2 cellular contexts compared by ENCODE assay signal in genomic region chr14:100608064-100608463, GRCh38.
TF ChIP-seq lines count a peak whose summit lies in the region.

No MANE protein-coding gene starts in this region.

TF ChIP-seq in H1, 55 proteins besides CTCF, POLR2A, EP300 and RAD21 (continued from another document):
- TF ChIP-seq TAF7 (optimal IDR thresholded peaks at IDR 0.05; ENCODE audit: borderline replicate concordance, low read depth, low read length) (no peak), SP2 (IDR thresholded peaks at IDR 0.05; ENCODE audit: low read length) (no peak), CBX8 (IDR thresholded peaks at IDR 0.05; ENCODE audit: borderline replicate concordance, low read depth, low read length) (no peak), CTBP2 (IDR thresholded peaks at IDR 0.05; ENCODE audit: borderline replicate concordance, insufficient read depth, insufficient read length, low read length) (no peak), HDAC2 (IDR thresholded peaks at IDR 0.05; ENCODE audit: borderline replicate concordance in 1 of 2, low read depth in 2 of 2, low read length in 2 of 2) (peak in 1 of 2 experiments; percentile 78; a peak in 1 of 4 replicates), GABPA (IDR thresholded peaks at IDR 0.05; ENCODE audit: borderline replicate concordance, insufficient read depth, low read length) (no peak), KDM1A (IDR thresholded peaks at IDR 0.05; ENCODE audit: borderline replicate concordance, low read length) (peak; percentile 87), YY1 (IDR thresholded peaks at IDR 0.05; ENCODE audit: low read depth, low read length) (no peak), HDAC6 (IDR thresholded peaks at IDR 0.05; ENCODE audit: low read depth, low read length) (no peak)

TF ChIP-seq in HEK293T, 16 proteins besides CTCF, POLR2A, EP300 and RAD21 (continued from another document):
- TF ChIP-seq CTBP1 (IDR thresholded peaks at IDR 0.05; ENCODE audit: borderline replicate concordance), result no peak
- no peak for TF ChIP-seq PKNOX1 (IDR thresholded peaks at IDR 0.05)
- no peak for TF ChIP-seq LEF1 (IDR thresholded peaks at IDR 0.05; ENCODE audit: borderline replicate concordance)
- no peak for TF ChIP-seq FOXA1 (IDR thresholded peaks at IDR 0.05)
- TF ChIP-seq ARNT (IDR thresholded peaks at IDR 0.05), result no peak
